ENCODE assay signal across 26 cellular contexts in genomic region chr19:4187313-4188122, GRCh38. TPM values are rescaled to one million over a fixed set of nuclear protein-coding genes. Genes with fewer than 3 reads are reported as not detected.
DNase-seq lines count a peak whose midpoint lies in the region; ATAC-seq, FAIRE-seq and TF ChIP-seq lines count a peak whose summit lies in the region.
"Had no signal": no experiment of that assay in that cellular context is flagged by ENCODE, and none has a peak within 500 bp of the region (broad histone marks: within the 10 kb centered on the region; RNA-seq: fewer than 3 reads in every experiment).

No MANE protein-coding gene starts in this region.

- CTCF ChIA-PET in A549 (lab: Yijun Ruan, JAX) (interaction anchor here (0.7 to 1.9 kb wide), 7 partner anchors 13 to 47 kb away, joined by 3 to 10 read pairs (median 4); no protein-coding TSS in a partner anchor), K562 (lab: Yijun Ruan, JAX; ENCODE audit: low intra/inter-chr PET ratio) (interaction anchor here (0.8 to 0.9 kb wide), 2 partner anchors 47 to 201 kb away, joined by 3 to 4 read pairs; no protein-coding TSS in a partner anchor)

- H3K9me3 ChIP-seq in A549 (no peaks in the 10 kb centered on the region), K562 (replicated peaks; ENCODE audit: control insufficient read depth, insufficient read depth, low read depth, low read length) (no peaks in the 10 kb centered on the region), right lobe of liver (no peaks in the 10 kb centered on the region)
- H3K9me3 ChIP-seq: BE2C, HAP-1 had no signal

- TF ChIP-seq EP300 in A549 (IDR thresholded peaks at IDR 0.05) (no peak), K562 (IDR thresholded peaks at IDR 0.05; ENCODE audit: low read length) (no peak)

- H3K9me1 ChIP-seq in K562 (ENCODE audit: control insufficient read depth, insufficient read depth, low read length), result no peaks in the 10 kb centered on the region

- TF ChIP-seq CTCF in A549 (IDR thresholded peaks at IDR 0.05) (no peak), K562 (IDR thresholded peaks at IDR 0.05 in 2 of 3, conservative IDR thresholded peaks at IDR 0.05 in 1 of 3; ENCODE audit: insufficient read depth in 2 of 3, low read depth in 1 of 3, low read length in 3 of 3) (no peak), right lobe of liver (IDR thresholded peaks at IDR 0.05) (no peak)

- no peak overlapping the region for H3K9ac ChIP-seq in K562 (ENCODE audit: insufficient read depth in 1 of 2, low read depth in 2 of 2, low read length in 2 of 2)

- in situ Hi-C loops in K562 (cut with MboI), result no loop called here

- no peak for ATAC-seq in A549
- no peak for ATAC-seq in K562
- no peak for ATAC-seq in right lobe of liver
- ATAC-seq in left cardiac atrium, result no peak
- ATAC-seq: GM12878 had no signal

- no peak overlapping the region for H3K4me3 ChIP-seq in A549
- no peak overlapping the region for H3K4me3 ChIP-seq in K562
- no peak overlapping the region for H3K4me3 ChIP-seq in right lobe of liver
- H3K4me3 ChIP-seq: GM12878, GM23248, HAP-1 had no signal

- 87% methylated on average over 10 of the region's 10 CpGs for WGBS in A549 (ENCODE audit: missing lambda C conversion rate)
- 41% methylated on average over 10 of the region's 10 CpGs for WGBS in K562 (ENCODE audit: insufficient coverage, low coverage, missing lambda C conversion rate)
- WGBS in right lobe of liver (ENCODE audit: insufficient coverage, low coverage, low lambda C conversion rate, missing lambda C conversion rate), result 84% methylated on average over 8 of the region's 10 CpGs

- no peaks in the 10 kb centered on the region for H4K20me1 ChIP-seq in K562 (replicated peaks; ENCODE audit: control insufficient read depth, insufficient read depth, low read length)

- no peak for TF ChIP-seq RAD21 in A549 (conservative IDR thresholded peaks at IDR 0.05 in 1 of 2, IDR thresholded peaks at IDR 0.05 in 1 of 2)
- no peak for TF ChIP-seq RAD21 in K562 (CRISPR knock-in tag; conservative IDR thresholded peaks at IDR 0.05 in 1 of 2, IDR thresholded peaks at IDR 0.05 in 1 of 2)

- POLR2A ChIA-PET in A549 (lab: Yijun Ruan, JAX) (no interaction called here), K562 (lab: Yijun Ruan, JAX) (no interaction called here)

- H3K4me2 ChIP-seq in A549 (no peak overlapping the region), K562 (ENCODE audit: insufficient read depth, low read length) (no peak overlapping the region)

- no peak for DNase-seq in A549 (ENCODE audit: low read depth in 1 of 2, low spot score in 1 of 2)
- DNase-seq in K562 (ENCODE audit: extremely low read depth in 1 of 4, low spot score in 3 of 4), result no peak
- no peak for DNase-seq in right lobe of liver
- no peak for DNase-seq in left cardiac atrium
- DNase-seq in NCI-H187 treated with DMSO at 0.1 percent for 48 hours (lab: John Stamatoyannopoulos, UW), result no peak
- no peak for DNase-seq in NCI-H1105 (lab: John Stamatoyannopoulos, UW)
- DNase-seq: ACHN; BE2C; C1 segment of cervical spinal cord; CD4-positive, CD25-positive, alpha-beta regulatory T cell; CD8-positive, alpha-beta memory T cell; COR-L47; DMS 273 treated with DMSO at 0.1 percent for 48 hours; DMS53; DND-41; EL; GM23248; KG1 had no signal

- TF ChIP-seq POLR2A in A549 (IDR thresholded peaks at IDR 0.05; ENCODE audit: low read length), result no peak
- no peak for TF ChIP-seq POLR2A in K562 (conservative IDR thresholded peaks at IDR 0.05)
- no peak for TF ChIP-seq POLR2A in right lobe of liver (IDR thresholded peaks at IDR 0.05)

- no peak overlapping the region for H3K27ac ChIP-seq in A549
- H3K27ac ChIP-seq in K562 (ENCODE audit: extremely low read depth, low read depth, low read length), result no peak overlapping the region
- peak overlapping the region in 2 of 3 donors; percentile 61 to 74 for H3K27ac ChIP-seq in right lobe of liver
- H3K27ac ChIP-seq: GM23248, HL-60 had no signal

- intact Hi-C loops in K562 (cut with micrococcal nuclease), result loop anchor here (5.0 to 10.0 kb wide), 2 partner anchors 123 to 200 kb away; partner anchors contain the start of genes EEF2 and ZBTB7A
- intact Hi-C loops in right lobe of liver (cut with DNase I), result no loop called here
- intact Hi-C loops in left cardiac atrium (cut with DNase I), result loop anchor here in 1 of 2 donors (10.0 kb wide), 1 partner anchor 203 kb away; the partner anchor contains the start of gene EEF2

- peaks cover 3% of the 10 kb centered on the region; the same call in 1 of the 3 replicates for H3K4me1 ChIP-seq in A549
- peaks cover 5 to 21% of the 10 kb centered on the region in 2 experiments; a peak in 4 of 5 replicates for H3K4me1 ChIP-seq in K562 (replicated peaks in 1 of 2; ENCODE audit: control insufficient read depth in 2 of 2, insufficient read depth in 2 of 2, low read length in 2 of 2)
- peaks cover 0 to 16% (median 0%) of the 10 kb centered on the region in 4 donors for H3K4me1 ChIP-seq in right lobe of liver
- H3K4me1 ChIP-seq: HAP-1 had no signal

- no peak overlapping the region for H2AFZ ChIP-seq in K562 (ENCODE audit: low read depth, low read length)

- no peaks in the 10 kb centered on the region for H3K36me3 ChIP-seq in K562 (ENCODE audit: control insufficient read depth, insufficient read depth, low read length)
- no peaks in the 10 kb centered on the region for H3K36me3 ChIP-seq in right lobe of liver
- H3K36me3 ChIP-seq: BE2C, HAP-1 had no signal

- no TSS peak for BruUV-seq in K562 (replicated peaks; lab: Mats Ljungman, UMichigan)

- FAIRE-seq in A549 (lab: Jason Lieb, UNC) (no peak), K562 (lab: Jason Lieb, UNC) (no peak)
- FAIRE-seq: GM12878 had no signal

- H3K27me3 ChIP-seq in K562 (ENCODE audit: control insufficient read depth in 2 of 2, insufficient read depth in 2 of 2, low read length in 2 of 2) (no peaks in the 10 kb centered on the region; a peak in 1 of 5 replicates), right lobe of liver (no peaks in the 10 kb centered on the region)
- H3K27me3 ChIP-seq: BE2C had no signal

- no peaks in the 10 kb centered on the region for H3K79me2 ChIP-seq in K562 (ENCODE audit: control insufficient read depth, insufficient read depth, low read length)

RNA-seq across cellular contexts. Expression of gene ANKRD24, which starts 5.0 kb away (rescaled TPM):
- polyA plus RNA-seq in A549 (2011; rRNA removed), result 0.12 and 0.28 TPM in 2 replicates
- polyA plus RNA-seq in A549 (2012; cell fraction: cytosol; rRNA removed), result 0.09 TPM in 2 replicates
- 0.71 and 0.88 TPM in 2 replicates for polyA plus RNA-seq in A549 (2012; cell fraction: nucleus; rRNA removed)
- polyA plus RNA-seq in A549 (2017; fragmentation: RNase III; extraction: RNeasy Plus Mini Kit Qiagen cat#74134 plus additional on column Dnase treatment), result 0.28 to 0.54 TPM (median 0.36 TPM) in 3 replicates
- 0.10 and 0.21 TPM in 2 replicates for polyA minus RNA-seq in A549 (2011; rRNA and poly(A)+ RNA removed)
- 0.53 and 1.2 TPM in 2 replicates for total RNA-seq in K562 (2011; cell fraction: chromatin; rRNA removed; ENCODE audit: low replicate concordance)
- total RNA-seq in K562 (2011; cell fraction: nucleolus; rRNA removed), result 0.13 and 0.17 TPM in 2 replicates
- 0.15 and 0.37 TPM in 2 replicates for total RNA-seq in K562 (2011; cell fraction: nucleoplasm; rRNA removed)
- total RNA-seq in K562 (2014; rRNA removed), result 0.08 TPM in 1 of 2 replicates, not detected in the other
- not detected in 2 replicates for total RNA-seq in K562 (2014; rRNA removed; fragmentation: Illumina TruSeq; extraction: Trizol)
- total RNA-seq in K562 (2015; rRNA removed; fragmentation: Illumina TruSeq; extraction: Trizol), result not detected in 2 replicates
- total RNA-seq in K562 (2021), result 0.07 and 0.38 TPM in 2 replicates
- polyA plus RNA-seq in K562 (2011; rRNA removed), result 0.11 and 0.24 TPM in 2 replicates
- 0.31 and 0.34 TPM in 2 replicates for polyA plus RNA-seq in K562 (2011; cell fraction: cytosol; rRNA removed)
- 0.48 TPM in 2 replicates for polyA plus RNA-seq in K562 (2011; cell fraction: nucleus; rRNA removed)
- 0.09 and 0.51 TPM in 2 replicates for polyA plus RNA-seq in K562 (2012)
- 0.07 TPM in 1 of 2 replicates, not detected in the other for polyA plus RNA-seq in K562 (2014; fragmentation: Illumina TruSeq; extraction: Trizol)
- not detected for polyA plus RNA-seq in K562 (2014; fragmentation: Nextera tagmentation; extraction: Ambion mirVana)
- polyA plus RNA-seq in K562 (2014; rRNA removed), result 0.03 and 0.12 TPM in 2 replicates
- 0.11 and 0.27 TPM in 2 replicates for polyA minus RNA-seq in K562 (2011; rRNA and poly(A)+ RNA removed)
- polyA minus RNA-seq in K562 (2011; cell fraction: cytosol; rRNA and poly(A)+ RNA removed), result not detected in 2 replicates
- polyA minus RNA-seq in K562 (2011; cell fraction: nucleus; rRNA and poly(A)+ RNA removed), result 0.11 and 0.13 TPM in 2 replicates
- 1 to 10 TPM; 1.2 to 4.8 (median 2.7) TPM for total RNA-seq in right lobe of liver
- total RNA-seq in left cardiac atrium, result 1 to 10 TPM in 1 of 2 donors, under 1 TPM in 1; 0.86 to 1.2 TPM
- polyA plus RNA-seq: IgD-negative memory B cell had no signal

RNA-seq across cellular contexts. Expression of gene SIRT6, which starts 5.2 kb away (rescaled TPM):
- polyA plus RNA-seq in A549 (2011; rRNA removed) (10.2 and 11.7 TPM in 2 replicates), A549 (2017; fragmentation: RNase III; extraction: RNeasy Plus Mini Kit Qiagen cat#74134 plus additional on column Dnase treatment) (20.2 to 22.6 TPM (median 21.6 TPM) in 3 replicates), K562 (2011; rRNA removed) (15.0 and 20.8 TPM in 2 replicates), K562 (2014; fragmentation: Illumina TruSeq; extraction: Trizol) (8.0 and 23.9 TPM in 2 replicates), K562 (2014; fragmentation: Nextera tagmentation; extraction: Ambion mirVana) (1 to 10 TPM; 1.4 to 1.8 TPM), K562 (2014; rRNA removed) (37.3 and 41.1 TPM in 2 replicates)
- 33.0 and 36.6 TPM in 2 replicates for polyA plus RNA-seq in A549 (2012; cell fraction: cytosol; rRNA removed)
- 71.9 and 111 TPM in 2 replicates for polyA plus RNA-seq in A549 (2012; cell fraction: nucleus; rRNA removed)
- polyA minus RNA-seq in A549 (2011; rRNA and poly(A)+ RNA removed), result 5.5 and 7.5 TPM in 2 replicates
- 19.9 and 49.6 TPM in 2 replicates for total RNA-seq in K562 (2011; cell fraction: chromatin; rRNA removed; ENCODE audit: low replicate concordance)
- 43.2 and 44.7 TPM in 2 replicates for total RNA-seq in K562 (2011; cell fraction: nucleolus; rRNA removed)
- 26.7 and 29.2 TPM in 2 replicates for total RNA-seq in K562 (2011; cell fraction: nucleoplasm; rRNA removed)
- total RNA-seq in K562 (2014; rRNA removed) (26.7 and 32.5 TPM in 2 replicates), K562 (2014; rRNA removed; fragmentation: Illumina TruSeq; extraction: Trizol) (0.93 and 2.7 TPM in 2 replicates), K562 (2015; rRNA removed; fragmentation: Illumina TruSeq; extraction: Trizol) (10.2 and 11.0 TPM in 2 replicates), K562 (2021) (36.6 and 37.7 TPM in 2 replicates), right lobe of liver (10 to 100 TPM in 3 of 6 experiments, 1 to 10 TPM in 3; 7.9 to 21.6 (median 10.0) TPM), left cardiac atrium (10 to 100 TPM; 13.0 to 21.8 TPM)
- polyA plus RNA-seq in K562 (2011; cell fraction: cytosol; rRNA removed), result 25.2 and 50.5 TPM in 2 replicates
- 41.0 and 84.2 TPM in 2 replicates for polyA plus RNA-seq in K562 (2011; cell fraction: nucleus; rRNA removed)
- 27.9 and 32.4 TPM in 2 replicates for polyA plus RNA-seq in K562 (2012)
- polyA minus RNA-seq in K562 (2011; rRNA and poly(A)+ RNA removed), result 2.9 and 6.5 TPM in 2 replicates
- polyA minus RNA-seq in K562 (2011; cell fraction: cytosol; rRNA and poly(A)+ RNA removed), result 12.1 and 12.7 TPM in 2 replicates
- 11.3 and 13.2 TPM in 2 replicates for polyA minus RNA-seq in K562 (2011; cell fraction: nucleus; rRNA and poly(A)+ RNA removed)

RNA-seq across cellular contexts. Expression of gene CREB3L3, which starts 34.1 kb away (rescaled TPM):
- polyA plus RNA-seq in A549 (2011; rRNA removed) (0.05 and 0.07 TPM in 2 replicates), A549 (2017; fragmentation: RNase III; extraction: RNeasy Plus Mini Kit Qiagen cat#74134 plus additional on column Dnase treatment) (0.05 to 0.20 TPM (median 0.08 TPM) in 3 replicates), K562 (2011; rRNA removed) (0.03 TPM in 1 of 2 replicates, not detected in the other), K562 (2014; fragmentation: Illumina TruSeq; extraction: Trizol) (0.06 TPM in 1 of 2 replicates, not detected in the other), K562 (2014; fragmentation: Nextera tagmentation; extraction: Ambion mirVana) (not detected), K562 (2014; rRNA removed) (0.38 TPM in 1 of 2 replicates, not detected in the other)
- 0.01 and 0.04 TPM in 2 replicates for polyA plus RNA-seq in A549 (2012; cell fraction: cytosol; rRNA removed)
- polyA plus RNA-seq in A549 (2012; cell fraction: nucleus; rRNA removed), result 0.09 TPM in 1 of 2 replicates, not detected in the other
- polyA minus RNA-seq in A549 (2011; rRNA and poly(A)+ RNA removed), result 0.45 TPM in 1 of 2 replicates, not detected in the other
- total RNA-seq in K562 (2011; cell fraction: chromatin; rRNA removed; ENCODE audit: low replicate concordance), result not detected in 2 replicates
- not detected in 2 replicates for total RNA-seq in K562 (2011; cell fraction: nucleolus; rRNA removed)
- total RNA-seq in K562 (2011; cell fraction: nucleoplasm; rRNA removed), result not detected in 2 replicates
- total RNA-seq in K562 (2014; rRNA removed) (not detected in 2 replicates), K562 (2014; rRNA removed; fragmentation: Illumina TruSeq; extraction: Trizol) (not detected in 2 replicates), K562 (2015; rRNA removed; fragmentation: Illumina TruSeq; extraction: Trizol) (0.11 TPM in 1 of 2 replicates, not detected in the other), K562 (2021) (0.07 TPM in 1 of 2 replicates, not detected in the other), right lobe of liver (100 to 1,000 TPM in 4 of 6 experiments, 10 to 100 TPM in 2; 50.5 to 368 (median 199) TPM), left cardiac atrium (not detected)
- not detected in 2 replicates for polyA plus RNA-seq in K562 (2011; cell fraction: cytosol; rRNA removed)
- polyA plus RNA-seq in K562 (2011; cell fraction: nucleus; rRNA removed), result not detected in 2 replicates
- 0.08 and 0.17 TPM in 2 replicates for polyA plus RNA-seq in K562 (2012)
- not detected in 2 replicates for polyA minus RNA-seq in K562 (2011; rRNA and poly(A)+ RNA removed)
- not detected in 2 replicates for polyA minus RNA-seq in K562 (2011; cell fraction: cytosol; rRNA and poly(A)+ RNA removed)
- polyA minus RNA-seq in K562 (2011; cell fraction: nucleus; rRNA and poly(A)+ RNA removed), result not detected in 2 replicates
- total RNA-seq: A172; CD4-positive, CD25-positive, alpha-beta regulatory T cell; CD8-positive, alpha-beta memory T cell; G401; GM12878; GM23248; H4; HT1080 had no signal
- polyA plus RNA-seq: GM23248, IgD-negative memory B cell had no signal

RNA-seq across cellular contexts. Expression of gene EBI3, which starts 41.8 kb away (rescaled TPM):
- 1.1 and 1.4 TPM in 2 replicates for polyA plus RNA-seq in A549 (2011; rRNA removed)
- polyA plus RNA-seq in A549 (2012; cell fraction: cytosol; rRNA removed), result 1.4 and 1.7 TPM in 2 replicates
- polyA plus RNA-seq in A549 (2012; cell fraction: nucleus; rRNA removed), result 2.4 and 3.8 TPM in 2 replicates
- 3.1 to 3.6 TPM (median 3.3 TPM) in 3 replicates for polyA plus RNA-seq in A549 (2017; fragmentation: RNase III; extraction: RNeasy Plus Mini Kit Qiagen cat#74134 plus additional on column Dnase treatment)
- polyA minus RNA-seq in A549 (2011; rRNA and poly(A)+ RNA removed), result 0.39 and 0.99 TPM in 2 replicates
- total RNA-seq in K562 (2011; cell fraction: chromatin; rRNA removed; ENCODE audit: low replicate concordance), result not detected in 2 replicates
- 0.33 and 0.39 TPM in 2 replicates for total RNA-seq in K562 (2011; cell fraction: nucleolus; rRNA removed)
- total RNA-seq in K562 (2011; cell fraction: nucleoplasm; rRNA removed), result not detected in 2 replicates
- total RNA-seq in K562 (2014; rRNA removed), result not detected in 2 replicates
- total RNA-seq in K562 (2014; rRNA removed; fragmentation: Illumina TruSeq; extraction: Trizol), result not detected in 2 replicates
- not detected in 2 replicates for total RNA-seq in K562 (2015; rRNA removed; fragmentation: Illumina TruSeq; extraction: Trizol)
- total RNA-seq in K562 (2021), result 0.22 TPM in 1 of 2 replicates, not detected in the other
- 0.12 and 0.35 TPM in 2 replicates for polyA plus RNA-seq in K562 (2011; rRNA removed)
- polyA plus RNA-seq in K562 (2011; cell fraction: cytosol; rRNA removed), result 0.34 and 1.2 TPM in 2 replicates
- polyA plus RNA-seq in K562 (2011; cell fraction: nucleus; rRNA removed), result 0.13 and 0.36 TPM in 2 replicates
- 0.21 and 0.47 TPM in 2 replicates for polyA plus RNA-seq in K562 (2012)
- polyA plus RNA-seq in K562 (2014; fragmentation: Illumina TruSeq; extraction: Trizol), result 0.30 TPM in 1 of 2 replicates, not detected in the other
- not detected for polyA plus RNA-seq in K562 (2014; fragmentation: Nextera tagmentation; extraction: Ambion mirVana)
- 0.08 and 0.40 TPM in 2 replicates for polyA plus RNA-seq in K562 (2014; rRNA removed)
- not detected in 2 replicates for polyA minus RNA-seq in K562 (2011; rRNA and poly(A)+ RNA removed)
- polyA minus RNA-seq in K562 (2011; cell fraction: cytosol; rRNA and poly(A)+ RNA removed), result not detected in 2 replicates
- not detected in 2 replicates for polyA minus RNA-seq in K562 (2011; cell fraction: nucleus; rRNA and poly(A)+ RNA removed)
- total RNA-seq in right lobe of liver, result 1 to 10 TPM in 5 of 6 experiments, under 1 TPM in 1; 0.73 to 4.1 (median 2.0) TPM
- total RNA-seq in left cardiac atrium, result 1 to 10 TPM; 1.2 TPM
- total RNA-seq: CD4-positive, CD25-positive, alpha-beta regulatory T cell; GM23248 had no signal
- polyA plus RNA-seq: CD8-positive, alpha-beta memory T cell had no signal

RNA-seq across cellular contexts. Expression of gene YJU2, which starts 59.4 kb away (rescaled TPM):
- polyA plus RNA-seq in A549 (2011; rRNA removed) (11.4 and 12.3 TPM in 2 replicates), A549 (2017; fragmentation: RNase III; extraction: RNeasy Plus Mini Kit Qiagen cat#74134 plus additional on column Dnase treatment) (14.9 to 18.0 TPM (median 16.5 TPM) in 3 replicates), K562 (2011; rRNA removed) (12.6 and 15.4 TPM in 2 replicates), K562 (2014; fragmentation: Illumina TruSeq; extraction: Trizol) (19.3 and 27.8 TPM in 2 replicates), K562 (2014; fragmentation: Nextera tagmentation; extraction: Ambion mirVana) (1 to 10 TPM in 1 of 2 experiments, under 1 TPM in 1; 0.41 to 1.4 TPM), K562 (2014; rRNA removed) (33.0 and 34.6 TPM in 2 replicates)
- polyA plus RNA-seq in A549 (2012; cell fraction: cytosol; rRNA removed), result 24.2 and 25.2 TPM in 2 replicates
- 25.8 and 28.6 TPM in 2 replicates for polyA plus RNA-seq in A549 (2012; cell fraction: nucleus; rRNA removed)
- 10.3 and 12.2 TPM in 2 replicates for polyA minus RNA-seq in A549 (2011; rRNA and poly(A)+ RNA removed)
- total RNA-seq in K562 (2011; cell fraction: chromatin; rRNA removed; ENCODE audit: low replicate concordance), result 8.3 and 15.5 TPM in 2 replicates
- 12.6 and 14.5 TPM in 2 replicates for total RNA-seq in K562 (2011; cell fraction: nucleolus; rRNA removed)
- 8.1 and 11.4 TPM in 2 replicates for total RNA-seq in K562 (2011; cell fraction: nucleoplasm; rRNA removed)
- total RNA-seq in K562 (2014; rRNA removed) (34.9 and 46.0 TPM in 2 replicates), K562 (2014; rRNA removed; fragmentation: Illumina TruSeq; extraction: Trizol) (11.7 and 12.1 TPM in 2 replicates), K562 (2015; rRNA removed; fragmentation: Illumina TruSeq; extraction: Trizol) (22.4 and 23.5 TPM in 2 replicates), K562 (2021) (26.5 and 28.6 TPM in 2 replicates), right lobe of liver (10 to 100 TPM in 1 of 6 experiments, 1 to 10 TPM in 5; 6.4 to 14.1 (median 8.9) TPM), left cardiac atrium (10 to 100 TPM in 1 of 2 donors, 1 to 10 TPM in 1; 8.5 to 11.8 TPM)
- 17.5 and 33.3 TPM in 2 replicates for polyA plus RNA-seq in K562 (2011; cell fraction: cytosol; rRNA removed)
- polyA plus RNA-seq in K562 (2011; cell fraction: nucleus; rRNA removed), result 8.4 and 11.4 TPM in 2 replicates
- 20.8 and 26.9 TPM in 2 replicates for polyA plus RNA-seq in K562 (2012)
- polyA minus RNA-seq in K562 (2011; rRNA and poly(A)+ RNA removed), result 11.0 and 12.5 TPM in 2 replicates
- 8.3 and 10.7 TPM in 2 replicates for polyA minus RNA-seq in K562 (2011; cell fraction: cytosol; rRNA and poly(A)+ RNA removed)
- 3.2 and 6.4 TPM in 2 replicates for polyA minus RNA-seq in K562 (2011; cell fraction: nucleus; rRNA and poly(A)+ RNA removed)

Comparison
In these comparisons a context has a peak if more than half of its experiments do, and no peak if none do; other contexts are left out.
1. H3K27ac ChIP-seq: peak in right lobe of liver (2 of 3); none in A549 (0 of 2) and K562 (single experiment).
2. RNA of gene CREB3L3, which starts 34.1 kb away (total RNA-seq): 50.5 to 368 TPM in right lobe of liver; 0.07 to 0.11 TPM in K562 and not detected in left cardiac atrium; every median in the first group is over 10 times any median in the second.
3. Of the 35 proteins assayed by ChIP-seq in both K562 and A549: peak only in K562: KDM1A; only in A549: none; in both: ZFP36; in neither: 33.